ENCODE assay signal across 30 cellular contexts in genomic region chr2:66828876-66829275, GRCh38.
"Had no signal": no experiment of that assay in that cellular context is flagged by ENCODE, and none has a peak within 500 bp of the region (broad histone marks: within the 10 kb centered on the region; RNA-seq: fewer than 3 reads in every experiment).

No MANE protein-coding gene starts in this region.

- DNase-seq: naive thymus-derived CD4-positive, alpha-beta T cell; natural killer cell; occipital lobe; ovary; posterior cingulate gyrus; psoas muscle; right cardiac atrium; right lobe of liver; sigmoid colon; small intestine; stimulated activated CD4-positive, alpha-beta T cell treated with anti-CD3 and anti-CD28 coated beads, Interleukin-15, amount 100 ng/mL, for 24 hours; stimulated activated CD4-positive, alpha-beta T cell treated with anti-CD3 and anti-CD28 coated beads, Interleukin-2, amount 100 ng/mL, for 24 hours; stimulated activated CD4-positive, alpha-beta T cell treated with anti-CD3 and anti-CD28 coated beads, Interleukin-2, amount 100 ng/mL, for 48 hours; stimulated activated CD4-positive, alpha-beta T cell treated with anti-CD3 and anti-CD28 coated beads, Interleukin-4, amount 100 ng/mL, for 24 hours; stimulated activated CD8-positive, alpha-beta memory T cell treated with anti-CD3 and anti-CD28 coated beads, Interleukin-4, amount 100 ng/mL, for 48 hours; stimulated activated naive CD4-positive, alpha-beta T cell; stimulated activated naive CD8-positive, alpha-beta T cell treated with anti-CD3 and anti-CD28 coated beads, Interleukin-15, amount 100 ng/mL, for 72 hours; stimulated activated naive CD8-positive, alpha-beta T cell treated with anti-CD3 and anti-CD28 coated beads, Interleukin-15, Interleukin-2, amounts not matched to agents 100 U/mL and 50 U/mL, for 24 hours; substantia nigra; testis; tibial artery; transverse colon; upper lobe of left lung had no signal

- H3K9me3 ChIP-seq: ovary, psoas muscle, right lobe of liver, sigmoid colon, suprapubic skin, testis, tibial artery, transverse colon, upper lobe of left lung had no signal

- H3K4me2 ChIP-seq: neural progenitor cell had no signal

- FAIRE-seq: small intestine, urothelium cell line had no signal

- H3K4me3 Mint-ChIP-seq: naive thymus-derived CD4-positive, alpha-beta T cell; natural killer cell; nephron; neural progenitor cell; stimulated activated memory B cell treated with anti-CD40 and anti-IgM and Interleukin-4, amounts not matched to agents 10 μg/mL and 1 μg/mL and 100 μg/mL, for 72 hours; stimulated activated naive CD8-positive, alpha-beta T cell treated with anti-CD3 and anti-CD28 coated beads, Interleukin-15, amount 100 ng/mL, for 72 hours had no signal

- H3K9ac ChIP-seq: neural progenitor cell, parathyroid adenoma had no signal

- H3K27me3 ChIP-seq: neural progenitor cell, ovary, right lobe of liver, sigmoid colon, suprapubic skin, testis, tibial artery, transverse colon, upper lobe of left lung had no signal

- H3K79me2 ChIP-seq: parathyroid adenoma had no signal

- H3K27me3 Mint-ChIP-seq: progenitor cell of endocrine pancreas; stimulated activated memory B cell treated with anti-CD40 and anti-IgM and Interleukin-4, amounts not matched to agents 10 μg/mL and 1 μg/mL and 100 μg/mL, for 72 hours; stimulated activated naive CD8-positive, alpha-beta T cell treated with anti-CD3 and anti-CD28 coated beads, Interleukin-15, amount 100 ng/mL, for 72 hours had no signal

- H3K36me3 ChIP-seq: neural progenitor cell, ovary, right lobe of liver, sigmoid colon, suprapubic skin, tibial artery, transverse colon, upper lobe of left lung had no signal

- H3K27ac ChIP-seq: neural progenitor cell, ovary, parathyroid adenoma, psoas muscle, right lobe of liver, suprapubic skin, testis, tibial artery, upper lobe of left lung had no signal

- H3K9me3 Mint-ChIP-seq: nephron; neural progenitor cell; stimulated activated memory B cell treated with anti-CD40 and anti-IgM and Interleukin-4, amounts not matched to agents 10 μg/mL and 1 μg/mL and 100 μg/mL, for 72 hours had no signal

- H2AFZ ChIP-seq: neural progenitor cell, parathyroid adenoma had no signal

- H3K27ac Mint-ChIP-seq: naive thymus-derived CD4-positive, alpha-beta T cell; natural killer cell; neural progenitor cell; stimulated activated memory B cell treated with anti-CD40 and anti-IgM and Interleukin-4, amounts not matched to agents 10 μg/mL and 1 μg/mL and 100 μg/mL, for 72 hours; stimulated activated naive CD8-positive, alpha-beta T cell treated with anti-CD3 and anti-CD28 coated beads, Interleukin-15, amount 100 ng/mL, for 72 hours had no signal

- H3K36me3 Mint-ChIP-seq: naive thymus-derived CD4-positive, alpha-beta T cell; natural killer cell; neural progenitor cell; stimulated activated memory B cell treated with anti-CD40 and anti-IgM and Interleukin-4, amounts not matched to agents 10 μg/mL and 1 μg/mL and 100 μg/mL, for 72 hours had no signal

- H3K4me3 ChIP-seq: neural progenitor cell, ovary, psoas muscle, right lobe of liver, sigmoid colon, suprapubic skin, testis, tibial artery, transverse colon, upper lobe of left lung had no signal

- H3K4me1 Mint-ChIP-seq: naive thymus-derived CD4-positive, alpha-beta T cell; natural killer cell; neural progenitor cell; stimulated activated memory B cell treated with anti-CD40 and anti-IgM and Interleukin-4, amounts not matched to agents 10 μg/mL and 1 μg/mL and 100 μg/mL, for 72 hours; stimulated activated naive CD8-positive, alpha-beta T cell treated with anti-CD3 and anti-CD28 coated beads, Interleukin-15, amount 100 ng/mL, for 72 hours had no signal

- H3K4me1 ChIP-seq: parathyroid adenoma, psoas muscle, right lobe of liver, suprapubic skin, upper lobe of left lung had no signal

- ATAC-seq: naive thymus-derived CD4-positive, alpha-beta T cell; natural killer cell; psoas muscle; right cardiac atrium; right lobe of liver; stimulated activated memory B cell treated with anti-CD40 and anti-IgM and Interleukin-4, amounts not matched to agents 10 μg/mL and 1 μg/mL and 100 μg/mL, for 72 hours; stimulated activated naive CD8-positive, alpha-beta T cell treated with anti-CD3 and anti-CD28 coated beads, Interleukin-15, amount 100 ng/mL, for 72 hours; stimulated activated naive CD8-positive, alpha-beta T cell treated with anti-CD3 and anti-CD28 coated beads, Interleukin-15, Interleukin-2, amounts not matched to agents 100 U/mL and 50 U/mL, for 24 hours had no signal
